In the genomic region with DNA sequence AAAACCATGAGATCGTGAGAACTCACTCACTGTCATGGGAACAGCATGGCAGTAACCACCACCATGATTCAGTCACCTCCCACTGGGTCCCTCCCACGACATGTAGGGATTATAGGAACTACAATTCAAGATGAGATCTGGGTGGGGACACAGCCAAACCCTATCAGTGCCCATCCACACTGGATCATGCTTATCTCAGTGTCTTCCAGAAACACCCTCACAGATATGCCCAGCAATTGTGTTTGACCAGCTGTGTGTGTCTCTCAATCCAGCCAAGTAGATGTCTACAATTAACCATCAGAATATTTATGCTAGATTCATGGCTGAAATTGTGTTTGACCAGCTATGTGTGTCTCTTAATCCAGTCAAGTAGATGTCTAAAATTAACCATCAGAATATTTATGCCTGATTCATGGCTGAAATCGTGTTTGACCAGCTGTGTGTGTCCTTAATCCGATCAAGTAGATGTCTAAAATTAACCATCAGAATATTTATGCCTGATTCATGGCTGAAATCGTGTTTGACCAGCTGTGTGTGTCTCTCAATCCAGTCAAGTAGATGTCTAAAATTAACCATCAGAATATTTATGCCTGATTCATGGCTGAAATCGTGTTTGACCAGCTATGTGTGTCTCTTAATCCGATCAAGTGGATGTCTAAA, we compare ENCODE assay signal across 1 cellular context. TPM values are rescaled to one million over a fixed set of nuclear protein-coding genes. Genes with fewer than 3 reads are reported as not detected.
"Had no signal": no experiment of that assay in that cellular context is flagged by ENCODE, and none has a peak within 500 bp of the region (broad histone marks: within the 10 kb centered on the region; RNA-seq: fewer than 3 reads in every experiment).

No MANE protein-coding gene starts in this region.

RNA-seq across cellular contexts. Expression of a gene that starts 38.5 kb away (rescaled TPM):
- total RNA-seq: naive thymus-derived CD8-positive, alpha-beta T cell had no signal
